1 cellular context compared by ENCODE assay signal in genomic region chr3:39051649-39052557, GRCh38.
TF ChIP-seq lines count a peak whose summit lies in the region.

TSS of gene SCN11A (minus strand) at chr3:39051944. CDS start at chr3:38950362, 101,582 bp downstream.
TSS of gene WDR48 (plus strand) at chr3:39052016. CDS start at chr3:39052026, 10 bp downstream.

TF ChIP-seq in K562, 482 proteins besides CTCF, POLR2A, EP300 and RAD21 (continued from another document and continues in another):
- TF ChIP-seq, protein P1, sequence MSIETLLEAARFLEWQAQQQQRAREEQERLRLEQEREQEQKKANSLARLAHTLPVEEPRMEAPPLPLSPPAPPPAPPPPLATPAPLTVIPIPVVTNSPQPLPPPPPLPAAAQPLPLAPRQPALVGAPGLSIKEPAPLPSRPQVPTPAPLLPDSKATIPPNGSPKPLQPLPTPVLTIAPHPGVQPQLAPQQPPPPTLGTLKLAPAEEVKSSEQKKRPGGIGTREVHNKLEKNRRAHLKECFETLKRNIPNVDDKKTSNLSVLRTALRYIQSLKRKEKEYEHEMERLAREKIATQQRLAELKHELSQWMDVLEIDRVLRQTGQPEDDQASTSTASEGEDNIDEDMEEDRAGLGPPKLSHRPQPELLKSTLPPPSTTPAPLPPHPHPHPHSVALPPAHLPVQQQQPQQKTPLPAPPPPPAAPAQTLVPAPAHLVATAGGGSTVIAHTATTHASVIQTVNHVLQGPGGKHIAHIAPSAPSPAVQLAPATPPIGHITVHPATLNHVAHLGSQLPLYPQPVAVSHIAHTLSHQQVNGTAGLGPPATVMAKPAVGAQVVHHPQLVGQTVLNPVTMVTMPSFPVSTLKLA (conservative IDR thresholded peaks at IDR 0.05), result peak; percentile 85 to 92
- TF ChIP-seq GABPB1 (CRISPR knock-in tag; IDR thresholded peaks at IDR 0.05), result peak; percentile 98
- 0 out of 2 replicates have a peak, but pooled peaks have one; percentile 30 for TF ChIP-seq HINFP (tag; conservative IDR thresholded peaks at IDR 0.05; ENCODE audit: low read depth)
- TF ChIP-seq NFXL1 (CRISPR knock-in tag; IDR thresholded peaks at IDR 0.05), result no peak
- no peak for TF ChIP-seq ZNF444 (CRISPR knock-in tag; IDR thresholded peaks at IDR 0.05)
- TF ChIP-seq LARP7 (IDR thresholded peaks at IDR 0.05), result no peak
- no peak for TF ChIP-seq ZNF134 (CRISPR knock-in tag; conservative IDR thresholded peaks at IDR 0.05)
- TF ChIP-seq CSDE1 (IDR thresholded peaks at IDR 0.05), result peak in 1 of 2 experiments; percentile 66; a peak in 1 of 4 replicates
- no peak for TF ChIP-seq NCOA1 (IDR thresholded peaks at IDR 0.05; ENCODE audit: low read depth)
- TF ChIP-seq MTA1 (IDR thresholded peaks at IDR 0.05; ENCODE audit: borderline replicate concordance), result 0 out of 2 replicates have a peak, but pooled peaks have one; percentile 19
- TF ChIP-seq NEUROD1 (IDR thresholded peaks at IDR 0.05; ENCODE audit: borderline replicate concordance, low read depth, low read length, partially characterized antibody), result no peak
- TF ChIP-seq, protein P2, sequence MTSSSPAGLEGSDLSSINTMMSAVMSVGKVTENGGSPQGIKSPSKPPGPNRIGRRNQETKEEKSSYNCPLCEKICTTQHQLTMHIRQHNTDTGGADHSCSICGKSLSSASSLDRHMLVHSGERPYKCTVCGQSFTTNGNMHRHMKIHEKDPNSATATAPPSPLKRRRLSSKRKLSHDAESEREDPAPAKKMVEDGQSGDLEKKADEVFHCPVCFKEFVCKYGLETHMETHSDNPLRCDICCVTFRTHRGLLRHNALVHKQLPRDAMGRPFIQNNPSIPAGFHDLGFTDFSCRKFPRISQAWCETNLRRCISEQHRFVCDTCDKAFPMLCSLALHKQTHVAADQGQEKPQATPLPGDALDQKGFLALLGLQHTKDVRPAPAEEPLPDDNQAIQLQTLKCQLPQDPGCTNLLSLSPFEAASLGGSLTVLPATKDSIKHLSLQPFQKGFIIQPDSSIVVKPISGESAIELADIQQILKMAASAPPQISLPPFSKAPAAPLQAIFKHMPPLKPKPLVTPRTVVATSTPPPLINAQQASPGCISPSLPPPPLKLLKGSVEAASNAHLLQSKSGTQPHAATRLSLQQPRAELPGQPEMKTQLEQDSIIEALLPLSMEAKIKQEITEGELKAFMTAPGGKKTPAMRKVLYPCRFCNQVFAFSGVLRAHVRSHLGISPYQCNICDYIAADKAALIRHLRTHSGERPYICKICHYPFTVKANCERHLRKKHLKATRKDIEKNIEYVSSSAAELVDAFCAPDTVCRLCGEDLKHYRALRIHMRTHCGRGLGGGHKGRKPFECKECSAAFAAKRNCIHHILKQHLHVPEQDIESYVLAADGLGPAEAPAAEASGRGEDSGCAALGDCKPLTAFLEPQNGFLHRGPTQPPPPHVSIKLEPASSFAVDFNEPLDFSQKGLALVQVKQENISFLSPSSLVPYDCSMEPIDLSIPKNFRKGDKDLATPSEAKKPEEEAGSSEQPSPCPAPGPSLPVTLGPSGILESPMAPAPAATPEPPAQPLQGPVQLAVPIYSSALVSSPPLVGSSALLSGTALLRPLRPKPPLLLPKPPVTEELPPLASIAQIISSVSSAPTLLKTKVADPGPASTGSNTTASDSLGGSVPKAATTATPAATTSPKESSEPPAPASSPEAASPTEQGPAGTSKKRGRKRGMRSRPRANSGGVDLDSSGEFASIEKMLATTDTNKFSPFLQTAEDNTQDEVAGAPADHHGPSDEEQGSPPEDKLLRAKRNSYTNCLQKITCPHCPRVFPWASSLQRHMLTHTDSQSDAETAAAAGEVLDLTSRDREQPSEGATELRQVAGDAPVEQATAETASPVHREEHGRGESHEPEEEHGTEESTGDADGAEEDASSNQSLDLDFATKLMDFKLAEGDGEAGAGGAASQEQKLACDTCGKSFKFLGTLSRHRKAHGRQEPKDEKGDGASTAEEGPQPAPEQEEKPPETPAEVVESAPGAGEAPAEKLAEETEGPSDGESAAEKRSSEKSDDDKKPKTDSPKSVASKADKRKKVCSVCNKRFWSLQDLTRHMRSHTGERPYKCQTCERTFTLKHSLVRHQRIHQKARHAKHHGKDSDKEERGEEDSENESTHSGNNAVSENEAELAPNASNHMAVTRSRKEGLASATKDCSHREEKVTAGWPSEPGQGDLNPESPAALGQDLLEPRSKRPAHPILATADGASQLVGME (CRISPR knock-in tag; IDR thresholded peaks at IDR 0.05), result peak; percentile 76; the same call in 1 of the 2 replicates
- no peak for TF ChIP-seq RHOXF2B (CRISPR knock-in tag; conservative IDR thresholded peaks at IDR 0.05)
- TF ChIP-seq CAMTA2 (CRISPR knock-in tag; conservative IDR thresholded peaks at IDR 0.05), result no peak
- no peak for TF ChIP-seq ZNF174 (CRISPR knock-in tag; IDR thresholded peaks at IDR 0.05)
- peak; percentile 23; the same call in 1 of the 2 replicates for TF ChIP-seq CBX5 (IDR thresholded peaks at IDR 0.05; ENCODE audit: borderline replicate concordance, low read depth)
- peak; percentile 45 for TF ChIP-seq CHD1 (IDR thresholded peaks at IDR 0.05; ENCODE audit: low read length)
- TF ChIP-seq, protein P3, sequence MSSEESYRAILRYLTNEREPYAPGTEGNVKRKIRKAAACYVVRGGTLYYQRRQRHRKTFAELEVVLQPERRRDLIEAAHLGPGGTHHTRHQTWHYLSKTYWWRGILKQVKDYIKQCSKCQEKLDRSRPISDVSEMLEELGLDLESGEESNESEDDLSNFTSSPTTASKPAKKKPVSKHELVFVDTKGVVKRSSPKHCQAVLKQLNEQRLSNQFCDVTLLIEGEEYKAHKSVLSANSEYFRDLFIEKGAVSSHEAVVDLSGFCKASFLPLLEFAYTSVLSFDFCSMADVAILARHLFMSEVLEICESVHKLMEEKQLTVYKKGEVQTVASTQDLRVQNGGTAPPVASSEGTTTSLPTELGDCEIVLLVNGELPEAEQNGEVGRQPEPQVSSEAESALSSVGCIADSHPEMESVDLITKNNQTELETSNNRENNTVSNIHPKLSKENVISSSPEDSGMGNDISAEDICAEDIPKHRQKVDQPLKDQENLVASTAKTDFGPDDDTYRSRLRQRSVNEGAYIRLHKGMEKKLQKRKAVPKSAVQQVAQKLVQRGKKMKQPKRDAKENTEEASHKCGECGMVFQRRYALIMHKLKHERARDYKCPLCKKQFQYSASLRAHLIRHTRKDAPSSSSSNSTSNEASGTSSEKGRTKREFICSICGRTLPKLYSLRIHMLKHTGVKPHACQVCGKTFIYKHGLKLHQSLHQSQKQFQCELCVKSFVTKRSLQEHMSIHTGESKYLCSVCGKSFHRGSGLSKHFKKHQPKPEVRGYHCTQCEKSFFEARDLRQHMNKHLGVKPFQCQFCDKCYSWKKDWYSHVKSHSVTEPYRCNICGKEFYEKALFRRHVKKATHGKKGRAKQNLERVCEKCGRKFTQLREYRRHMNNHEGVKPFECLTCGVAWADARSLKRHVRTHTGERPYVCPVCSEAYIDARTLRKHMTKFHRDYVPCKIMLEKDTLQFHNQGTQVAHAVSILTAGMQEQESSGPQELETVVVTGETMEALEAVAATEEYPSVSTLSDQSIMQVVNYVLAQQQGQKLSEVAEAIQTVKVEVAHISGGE (CRISPR knock-in tag; IDR thresholded peaks at IDR 0.05), result peak in 1 of 3 experiments; percentile 66; a peak in 2 of 6 replicates
- no peak for TF ChIP-seq ZNF644 (tag; IDR thresholded peaks at IDR 0.05; ENCODE audit: low read depth)
- TF ChIP-seq, protein P4, sequence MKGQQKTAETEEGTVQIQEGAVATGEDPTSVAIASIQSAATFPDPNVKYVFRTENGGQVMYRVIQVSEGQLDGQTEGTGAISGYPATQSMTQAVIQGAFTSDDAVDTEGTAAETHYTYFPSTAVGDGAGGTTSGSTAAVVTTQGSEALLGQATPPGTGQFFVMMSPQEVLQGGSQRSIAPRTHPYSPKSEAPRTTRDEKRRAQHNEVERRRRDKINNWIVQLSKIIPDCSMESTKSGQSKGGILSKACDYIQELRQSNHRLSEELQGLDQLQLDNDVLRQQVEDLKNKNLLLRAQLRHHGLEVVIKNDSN (CRISPR knock-in tag; IDR thresholded peaks at IDR 0.05), result no peak
- no peak for TF ChIP-seq THRA (IDR thresholded peaks at IDR 0.05)
- no peak for TF ChIP-seq CHD7 (IDR thresholded peaks at IDR 0.05; ENCODE audit: low read depth, low read length)
- TF ChIP-seq EWSR1 (IDR thresholded peaks at IDR 0.05; ENCODE audit: borderline replicate concordance, low read depth, partially characterized antibody), result no peak
- TF ChIP-seq, protein P5, sequence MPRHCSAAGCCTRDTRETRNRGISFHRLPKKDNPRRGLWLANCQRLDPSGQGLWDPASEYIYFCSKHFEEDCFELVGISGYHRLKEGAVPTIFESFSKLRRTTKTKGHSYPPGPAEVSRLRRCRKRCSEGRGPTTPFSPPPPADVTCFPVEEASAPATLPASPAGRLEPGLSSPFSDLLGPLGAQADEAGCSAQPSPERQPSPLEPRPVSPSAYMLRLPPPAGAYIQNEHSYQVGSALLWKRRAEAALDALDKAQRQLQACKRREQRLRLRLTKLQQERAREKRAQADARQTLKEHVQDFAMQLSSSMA (CRISPR knock-in tag; IDR thresholded peaks at IDR 0.05), result no peak
- TF ChIP-seq CREBBP (IDR thresholded peaks at IDR 0.05; ENCODE audit: low read depth, low read length), result no peak
